ENCODE assay signal across 8 cellular contexts in genomic region chr2:636649-637405, GRCh38.
DNase-seq lines count a peak whose midpoint lies in the region; ATAC-seq and TF ChIP-seq lines count a peak whose summit lies in the region.

No MANE protein-coding gene starts in this region.

- no peaks in the 10 kb centered on the region for H3K36me3 Mint-ChIP-seq in stimulated activated naive B cell treated with anti-CD40 and anti-IgM and Interleukin-4, amounts not matched to agents 10 μg/mL and 1 μg/mL and 100 μg/mL, for 72 hours

- H3K4me1 ChIP-seq in HEK293 (ENCODE audit: control insufficient read depth, insufficient read depth, low read length) (no peaks in the 10 kb centered on the region), muscle layer of duodenum (ENCODE audit: control insufficient read depth in 1 of 2, insufficient read depth in 2 of 2, low read length in 2 of 2) (peaks cover 0 to 11% of the 10 kb centered on the region in 2 donors)

- H3K27me3 ChIP-seq in muscle layer of duodenum (ENCODE audit: low read depth, low read length) = no peaks in the 10 kb centered on the region

- peak overlapping the region; percentile 89 for H3K27ac Mint-ChIP-seq in stimulated activated naive B cell treated with anti-CD40 and anti-IgM and Interleukin-4, amounts not matched to agents 10 μg/mL and 1 μg/mL and 100 μg/mL, for 72 hours

- DNase-seq in EL = peak; percentile 60
- peak; percentile 24 to 80 for DNase-seq in NCI-H446 (lab: John Stamatoyannopoulos, UW)
- DNase-seq in activated CD8-positive, alpha-beta memory T cell treated with anti-CD3 and anti-CD28 coated beads, Interleukin-2, amount 50 U/mL, for 4 hours = peak; percentile 55
- DNase-seq in epithelial cell of esophagus (ENCODE audit: low read depth) = peak; percentile 52
- peak; percentile 25 for DNase-seq in stimulated activated naive B cell treated with anti-CD40 and anti-IgM and Interleukin-4, amounts not matched to agents 10 μg/mL and 1 μg/mL and 100 μg/mL, for 72 hours

- H3K9me3 ChIP-seq in HEK293 (ENCODE audit: control insufficient read depth, insufficient read depth, low read depth, low read length) (no peaks in the 10 kb centered on the region), muscle layer of duodenum (ENCODE audit: control insufficient read depth in 1 of 2, low read length in 2 of 2) (no peaks in the 10 kb centered on the region)

- H3K4me1 Mint-ChIP-seq in stimulated activated naive B cell treated with anti-CD40 and anti-IgM and Interleukin-4, amounts not matched to agents 10 μg/mL and 1 μg/mL and 100 μg/mL, for 72 hours = peaks cover 2 to 8% of the 10 kb centered on the region in 2 donors

- H3K27ac ChIP-seq in HEK293 (ENCODE audit: extremely low read depth, low read depth, low read length) (no peak overlapping the region), muscle layer of duodenum (ENCODE audit: low read length) (no peak overlapping the region)

- CTCF ChIA-PET in HEK293 (lab: Yijun Ruan, JAX) = interaction anchor here (0.7 to 2.5 kb wide), 6 partner anchors 9 to 403 kb away, joined by 3 to 27 read pairs (median 4); no protein-coding TSS in a partner anchor

- peak overlapping the region; percentile 88 to 93 for H3K4me3 Mint-ChIP-seq in stimulated activated naive B cell treated with anti-CD40 and anti-IgM and Interleukin-4, amounts not matched to agents 10 μg/mL and 1 μg/mL and 100 μg/mL, for 72 hours

- H3K4me3 ChIP-seq in HEK293 (ENCODE audit: low read depth, low read length) (no peak overlapping the region), epithelial cell of esophagus (ENCODE audit: low read length) (no peak overlapping the region), muscle layer of duodenum (ENCODE audit: low read depth in 1 of 2, low read length in 2 of 2) (peak overlapping the region; percentile 3 to 53)

- TF ChIP-seq CTCF in HEK293 (tag by site-specific recombination; IDR thresholded peaks at IDR 0.05) = peak; percentile 58; the same call in 1 of the 2 replicates
- peak; percentile 62 for TF ChIP-seq CTCF in epithelial cell of esophagus (IDR thresholded peaks at IDR 0.05; ENCODE audit: insufficient read depth, low read depth, low read length, missing control alignments)

- peaks cover 7 to 17% of the 10 kb centered on the region in 2 donors for H3K27me3 Mint-ChIP-seq in stimulated activated naive B cell treated with anti-CD40 and anti-IgM and Interleukin-4, amounts not matched to agents 10 μg/mL and 1 μg/mL and 100 μg/mL, for 72 hours

- peak; percentile 85 to 88 for ATAC-seq in stimulated activated naive B cell treated with anti-CD40 and anti-IgM and Interleukin-4, amounts not matched to agents 10 μg/mL and 1 μg/mL and 100 μg/mL, for 72 hours (replicated peaks)
- no peak for ATAC-seq in HG03460 (IDR thresholded peaks at IDR 0.05; ENCODE audit: unreplicated experiment)

- POLR2A ChIA-PET in HEK293 (lab: Yijun Ruan, JAX) = no interaction called here

- H3K36me3 ChIP-seq in HEK293 (ENCODE audit: control insufficient read depth in 2 of 2, insufficient read depth in 1 of 2, low read length in 2 of 2) (no peaks in the 10 kb centered on the region), muscle layer of duodenum (ENCODE audit: control insufficient read depth in 1 of 2, insufficient read depth in 2 of 2, low read length in 2 of 2) (no peaks in the 10 kb centered on the region)

- H3K9me3 Mint-ChIP-seq in stimulated activated naive B cell treated with anti-CD40 and anti-IgM and Interleukin-4, amounts not matched to agents 10 μg/mL and 1 μg/mL and 100 μg/mL, for 72 hours = peaks cover 0 to 1% of the 10 kb centered on the region in 2 donors

TF ChIP-seq in HEK293, 187 proteins besides CTCF, POLR2A, EP300 and RAD21:
- TF ChIP-seq PBX3 (CRISPR knock-in tag; IDR thresholded peaks at IDR 0.05) (peak; percentile 49; the same call in 1 of the 2 replicates), OVOL3 (tag by site-specific recombination; IDR thresholded peaks at IDR 0.05) (no peak), INSM2 (tag by site-specific recombination; IDR thresholded peaks at IDR 0.05) (peak; percentile 88), ZNF280D (tag by site-specific recombination; IDR thresholded peaks at IDR 0.05) (no peak), IKZF3 (tag by site-specific recombination; IDR thresholded peaks at IDR 0.05) (peak; percentile 72), SETDB1 (IDR thresholded peaks at IDR 0.05; ENCODE audit: insufficient read length, low read length) (no peak), KLF7 (tag by site-specific recombination; IDR thresholded peaks at IDR 0.05; ENCODE audit: borderline replicate concordance) (0 out of 2 replicates have a peak, but pooled peaks have one; percentile 31), ZNF600 (tag by site-specific recombination; IDR thresholded peaks at IDR 0.05) (peak; percentile 96), ZBTB26 (tag by site-specific recombination; optimal IDR thresholded peaks at IDR 0.05) (peak; percentile 14), ZBTB8A (tag by site-specific recombination; IDR thresholded peaks at IDR 0.05) (no peak), ZNF654 (tag by site-specific recombination; IDR thresholded peaks at IDR 0.05; ENCODE audit: low read depth) (peak; percentile 68), ZNF488 (tag by site-specific recombination; IDR thresholded peaks at IDR 0.05) (no peak), ZNF2 (tag by site-specific recombination; IDR thresholded peaks at IDR 0.05) (peak; percentile 54; the same call in 1 of the 2 replicates), KLF1 (tag by site-specific recombination; IDR thresholded peaks at IDR 0.05) (peak; percentile 37; the same call in 1 of the 2 replicates)
TF ChIP-seq in HEK293: peak in this region for 9.

Comparison
In these comparisons a context has a peak if more than half of its experiments do, and no peak if none do; other contexts are left out.
1. H3K4me3 ChIP-seq: peak in muscle layer of duodenum (2 of 2); none in HEK293 (single experiment) and epithelial cell of esophagus (single experiment).
2. Peak in every context shown above with its lines, with median percentiles within 50 percentile points of each other: DNase-seq.